Comparison of ENCODE assay signal across 8 cellular contexts in the genomic region with DNA sequence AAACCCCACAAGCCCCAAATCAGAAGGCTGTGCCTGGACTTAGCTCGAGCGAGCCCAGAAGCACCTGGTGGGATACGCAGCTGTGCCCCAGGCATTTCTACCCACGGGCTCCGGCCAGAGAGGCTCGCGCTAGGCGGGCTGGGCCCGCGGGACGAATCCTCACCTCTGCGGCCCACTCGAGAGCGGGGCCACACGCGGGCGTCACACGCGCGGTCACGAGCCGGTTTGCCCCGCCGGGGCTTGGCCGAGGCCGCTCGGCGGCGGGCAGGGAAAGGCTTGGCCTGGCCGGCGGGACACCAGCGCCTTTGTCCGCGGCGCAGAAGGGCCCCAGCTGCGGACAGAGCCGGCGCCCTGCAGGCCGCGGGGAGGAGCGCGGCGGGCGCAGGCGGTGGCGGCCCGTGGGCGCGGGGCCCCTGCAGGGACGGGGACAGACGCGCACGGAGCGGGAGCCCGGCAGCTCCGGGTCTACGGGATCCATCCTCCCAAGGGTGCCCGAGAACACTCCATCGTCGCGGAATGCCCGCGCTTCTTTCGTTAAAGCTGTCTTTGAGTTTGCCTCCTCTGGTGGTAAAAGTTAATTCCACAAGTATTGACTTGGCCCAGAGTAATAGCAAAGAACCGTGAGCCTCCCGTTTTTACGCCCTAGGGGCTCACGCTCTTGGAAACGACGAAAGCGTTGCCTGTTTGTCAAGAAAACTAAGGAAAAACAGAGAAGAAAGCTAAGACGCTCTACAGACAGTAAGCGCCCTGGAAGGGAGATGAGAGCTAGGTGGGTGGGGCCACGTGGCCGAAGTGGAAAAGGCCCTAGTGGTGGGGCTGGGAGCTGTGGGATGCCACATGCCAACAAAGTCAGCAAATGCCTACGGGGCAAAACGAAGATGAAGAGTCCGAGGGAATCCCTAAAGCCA. TPM values are rescaled to one million over a fixed set of nuclear protein-coding genes. Genes with fewer than 3 reads are reported as not detected.
DNase-seq lines count a peak whose midpoint lies in the region; ATAC-seq lines count a peak whose summit lies in the region.

No MANE protein-coding gene starts in this region.

- H3K27me3 Mint-ChIP-seq in activated CD4-positive, alpha-beta T cell treated with anti-CD3 and anti-CD28 coated beads, Interleukin-2, amount 10 ng/mL, durations not matched to agents 24 days and 14 days, result peaks cover 54% of the 10 kb centered on the region

- no peaks in the 10 kb centered on the region for H3K9me3 ChIP-seq in effector memory CD4-positive, alpha-beta T cell (ENCODE audit: control insufficient read depth, low read length)

- H3K27ac ChIP-seq in effector memory CD4-positive, alpha-beta T cell (ENCODE audit: insufficient read depth, low read length, poor library complexity, severe bottlenecking), result no peak overlapping the region

- peaks cover 7% of the 10 kb centered on the region for H3K4me1 Mint-ChIP-seq in activated CD4-positive, alpha-beta T cell treated with anti-CD3 and anti-CD28 coated beads, Interleukin-2, amount 10 ng/mL, durations not matched to agents 24 days and 14 days

- no peak overlapping the region for H3K27ac Mint-ChIP-seq in activated CD4-positive, alpha-beta T cell treated with anti-CD3 and anti-CD28 coated beads, Interleukin-2, amount 10 ng/mL, durations not matched to agents 24 days and 14 days

- no peaks in the 10 kb centered on the region for H3K36me3 Mint-ChIP-seq in activated CD4-positive, alpha-beta T cell treated with anti-CD3 and anti-CD28 coated beads, Interleukin-2, amount 10 ng/mL, durations not matched to agents 24 days and 14 days (ENCODE audit: low read depth)

- no peak for ATAC-seq in HG03139 (IDR thresholded peaks at IDR 0.05; ENCODE audit: unreplicated experiment)

- no peaks in the 10 kb centered on the region for H3K36me3 ChIP-seq in effector memory CD4-positive, alpha-beta T cell (ENCODE audit: control insufficient read depth, insufficient read depth, low read length)

- intact Hi-C loops in activated CD4-positive, alpha-beta T cell treated with anti-CD3 and anti-CD28 coated beads, Interleukin-2, amount 10 ng/mL, durations not matched to agents 24 days and 14 days (cut with micrococcal nuclease), result loop anchor here (2.0 kb wide), 1 partner anchor 27 kb away; a partner anchor contains a TSS

- peaks cover 6% of the 10 kb centered on the region for H3K4me1 ChIP-seq in effector memory CD4-positive, alpha-beta T cell (ENCODE audit: control insufficient read depth, insufficient read depth, low read length, poor library complexity, severe bottlenecking)

- peaks cover 16% of the 10 kb centered on the region for H3K27me3 ChIP-seq in effector memory CD4-positive, alpha-beta T cell (replicated peaks; ENCODE audit: control insufficient read depth, insufficient read depth, low read length, poor library complexity, severe bottlenecking)

- peak; percentile 23 to 36 for DNase-seq in NOMO-1 (lab: John Stamatoyannopoulos, UW; ENCODE audit: unreplicated experiment in 2 of 2)
- no peak for DNase-seq in NOMO-1 treated with dmso at 0.1 percent for 144 hours (lab: John Stamatoyannopoulos, UW; ENCODE audit: unreplicated experiment)
- peak; percentile 71 for DNase-seq in activated CD4-positive, alpha-beta T cell treated with anti-CD3 and anti-CD28 coated beads, Interleukin-2, amount 10 ng/mL, durations not matched to agents 24 days and 14 days
- no peak for DNase-seq in effector memory CD4-positive, alpha-beta T cell
- peak; percentile 74 for DNase-seq in medulla oblongata (ENCODE audit: extremely low spot score)
- DNase-seq in stimulated activated CD8-positive, alpha-beta memory T cell treated with anti-CD3 and anti-CD28 coated beads, Interleukin-4, amount 100 ng/mL, for 1 hour (ENCODE audit: low read depth in 2 of 2, low spot score in 1 of 2), result peak; percentile 2 to 3
- DNase-seq in NCI-H2196 treated with DMSO at 0.1 percent for 48 hours (lab: John Stamatoyannopoulos, UW; ENCODE audit: unreplicated experiment), result no peak

- no peaks in the 10 kb centered on the region for H3K9me3 Mint-ChIP-seq in activated CD4-positive, alpha-beta T cell treated with anti-CD3 and anti-CD28 coated beads, Interleukin-2, amount 10 ng/mL, durations not matched to agents 24 days and 14 days

- H3K4me3 Mint-ChIP-seq in activated CD4-positive, alpha-beta T cell treated with anti-CD3 and anti-CD28 coated beads, Interleukin-2, amount 10 ng/mL, durations not matched to agents 24 days and 14 days, result peak overlapping the region; percentile 70

- H3K4me3 ChIP-seq in effector memory CD4-positive, alpha-beta T cell (ENCODE audit: insufficient read depth, low read depth, low read length, poor library complexity, severe bottlenecking), result peak overlapping the region; percentile 25

RNA-seq across cellular contexts. Expression of a gene that starts 26.4 kb away (rescaled TPM):
- 4.2 and 6.2 TPM in 2 replicates for total RNA-seq in activated CD4-positive, alpha-beta T cell treated with anti-CD3 and anti-CD28 coated beads, Interleukin-2, amount 10 ng/mL, durations not matched to agents 24 days and 14 days

RNA-seq across cellular contexts. Expression of a gene that starts 41.3 kb away (rescaled TPM):
- 56.5 and 61.3 TPM in 2 replicates for total RNA-seq in activated CD4-positive, alpha-beta T cell treated with anti-CD3 and anti-CD28 coated beads, Interleukin-2, amount 10 ng/mL, durations not matched to agents 24 days and 14 days

Comparison
In these comparisons a context has a peak if more than half of its experiments do, and no peak if none do; other contexts are left out.
1. DNase-seq: peak in NOMO-1 (2 of 2), activated CD4-positive, alpha-beta T cell treated with anti-CD3 and anti-CD28 coated beads, Interleukin-2, amount 10 ng/mL, durations not matched to agents 24 days and 14 days (single experiment), medulla oblongata (single experiment) and stimulated activated CD8-positive, alpha-beta memory T cell treated with anti-CD3 and anti-CD28 coated beads, Interleukin-4, amount 100 ng/mL, for 1 hour (2 of 2); none in NOMO-1 treated with dmso at 0.1 percent for 144 hours (single experiment), effector memory CD4-positive, alpha-beta T cell (0 of 3) and NCI-H2196 treated with DMSO at 0.1 percent for 48 hours (single experiment).